Comparison of ENCODE assay signal across 1 cellular context in genomic region chr12:754238-754816, GRCh38.
A peak's percentile ranks its signal among the peaks of the same experiment; 100 is the strongest.
TF ChIP-seq lines count a peak whose summit lies in the region.

No MANE protein-coding gene starts in this region.

TF ChIP-seq in HepG2, 621 proteins besides CTCF, POLR2A, EP300 and RAD21 (continued from another document and continues in another):
- TF ChIP-seq ZBTB33 (CRISPR knock-in tag; IDR thresholded peaks at IDR 0.05) (no peak), HIC2 (CRISPR knock-in tag; IDR thresholded peaks at IDR 0.05; ENCODE audit: low read depth) (no peak), ZBTB21 (CRISPR knock-in tag; IDR thresholded peaks at IDR 0.05) (no peak), ZNF777 (CRISPR knock-in tag; IDR thresholded peaks at IDR 0.05) (no peak), MTF2 (CRISPR knock-in tag; IDR thresholded peaks at IDR 0.05; ENCODE audit: borderline replicate concordance) (no peak), TEAD2 (CRISPR knock-in tag; IDR thresholded peaks at IDR 0.05) (no peak), SPEN (CRISPR knock-in tag; IDR thresholded peaks at IDR 0.05; ENCODE audit: low read depth) (no peak), CAMTA2 (CRISPR knock-in tag; IDR thresholded peaks at IDR 0.05; ENCODE audit: borderline replicate concordance) (no peak), NFKBIZ (CRISPR knock-in tag; IDR thresholded peaks at IDR 0.05) (no peak), ZNF281 (CRISPR knock-in tag; IDR thresholded peaks at IDR 0.05; ENCODE audit: borderline replicate concordance) (no peak), ZFY (CRISPR knock-in tag; IDR thresholded peaks at IDR 0.05) (no peak; the same call in 1 of the 2 replicates), HNF4A (CRISPR knock-in tag; IDR thresholded peaks at IDR 0.05) (no peak), RBM39 (IDR thresholded peaks at IDR 0.05; ENCODE audit: low read depth, low read length, poor library complexity, severe bottlenecking) (no peak), ZFP36L1 (CRISPR knock-in tag; IDR thresholded peaks at IDR 0.05) (0 out of 2 replicates have a peak, but pooled peaks have one; percentile 45), MAF1 (CRISPR knock-in tag; IDR thresholded peaks at IDR 0.05; ENCODE audit: borderline replicate concordance) (no peak), ZBED4 (CRISPR knock-in tag; IDR thresholded peaks at IDR 0.05; ENCODE audit: borderline replicate concordance) (no peak), FOXC1 (CRISPR knock-in tag; IDR thresholded peaks at IDR 0.05; ENCODE audit: borderline replicate concordance) (no peak), ZNF350 (CRISPR knock-in tag; IDR thresholded peaks at IDR 0.05; ENCODE audit: borderline replicate concordance, low read depth) (no peak), JUND (CRISPR knock-in tag; IDR thresholded peaks at IDR 0.05) (no peak), ELF4 (CRISPR knock-in tag; IDR thresholded peaks at IDR 0.05; ENCODE audit: borderline replicate concordance) (no peak), GTF2F1 (IDR thresholded peaks at IDR 0.05; ENCODE audit: low read length) (no peak), FOXK2 (IDR thresholded peaks at IDR 0.05) (no peak), LBX2 (CRISPR knock-in tag; IDR thresholded peaks at IDR 0.05; ENCODE audit: borderline replicate concordance) (no peak), ETV5 (CRISPR knock-in tag; IDR thresholded peaks at IDR 0.05; ENCODE audit: borderline replicate concordance) (no peak), PATZ1 (CRISPR knock-in tag; IDR thresholded peaks at IDR 0.05) (no peak), ZBTB40 (IDR thresholded peaks at IDR 0.05) (no peak), ZBTB40 (CRISPR knock-in tag; IDR thresholded peaks at IDR 0.05) (0 out of 2 replicates have a peak, but pooled peaks have one; percentile 5), ZFP62 (CRISPR knock-in tag; IDR thresholded peaks at IDR 0.05) (no peak), ZNF414 (CRISPR knock-in tag; IDR thresholded peaks at IDR 0.05) (0 out of 2 replicates have a peak, but pooled peaks have one; percentile 34), ZNF724P (CRISPR knock-in tag; IDR thresholded peaks at IDR 0.05; ENCODE audit: borderline replicate concordance) (no peak), CHD4 (IDR thresholded peaks at IDR 0.05; ENCODE audit: borderline replicate concordance, low read length) (no peak), THAP11 (CRISPR knock-in tag; IDR thresholded peaks at IDR 0.05) (no peak)
